12 cellular contexts compared by ENCODE assay signal in the genomic region with DNA sequence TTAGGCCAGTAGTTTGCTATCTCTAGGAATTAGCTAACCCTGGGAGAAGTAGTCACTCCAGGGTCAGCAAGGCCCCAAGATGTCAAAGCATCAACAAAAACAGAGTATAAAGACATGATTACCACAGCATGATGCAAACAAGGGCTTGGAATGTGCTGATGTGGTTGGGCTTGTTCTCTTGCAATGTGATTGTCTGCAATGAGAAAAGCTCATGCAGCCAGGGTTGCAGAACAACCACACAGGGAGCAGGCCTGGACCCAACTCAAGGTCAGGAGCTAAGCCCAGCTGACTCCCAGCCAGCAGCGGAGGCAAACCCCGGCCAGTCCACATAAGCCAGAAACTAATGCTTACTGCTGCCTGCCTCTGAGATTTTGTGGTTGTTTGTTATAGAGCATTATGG.
DNase-seq lines count a peak whose midpoint lies in the region; ATAC-seq, FAIRE-seq and TF ChIP-seq lines count a peak whose summit lies in the region.
"Had no signal": no experiment of that assay in that cellular context is flagged by ENCODE, and none has a peak within 500 bp of the region (broad histone marks: within the 10 kb centered on the region; RNA-seq: fewer than 3 reads in every experiment).

No MANE protein-coding gene starts in this region.

- no peak for TF ChIP-seq POLR2A in H54 (IDR thresholded peaks at IDR 0.05; ENCODE audit: low read depth, low read length)

- CTCF ChIA-PET in HEK293T (lab: Yijun Ruan, JAX): interaction anchor here (0.6 kb wide), 1 partner anchor 1136 kb away, joined by 3 read pairs; no protein-coding TSS in a partner anchor

- POLR2A ChIA-PET in HEK293T (lab: Yijun Ruan, JAX): no interaction called here

- intact Hi-C loops in left ventricle myocardium superior (cut with micrococcal nuclease): no loop called here

- DNase-seq in Ammon's horn (ENCODE audit: low spot score): peak; percentile 63
- peak; percentile 86 for DNase-seq in astrocyte of the spinal cord (ENCODE audit: low read depth, low spot score)
- DNase-seq in left ventricle myocardium superior: peak; percentile 70
- no peak for DNase-seq in omental fat pad (ENCODE audit: low spot score)
- DNase-seq in HEK293T (ENCODE audit: extremely low spot score): no peak
- DNase-seq in NCI-H1417 treated with DMSO at 0.1 percent for 48 hours (lab: John Stamatoyannopoulos, UW): no peak
- no peak for DNase-seq in H54 (ENCODE audit: insufficient read length, low spot score)
- DNase-seq: activated CD8-positive, alpha-beta T cell treated with anti-CD3 and anti-CD28 coated beads for 36 hours; KBM-7; NCI-H2227 treated with DMSO at 0.1 percent for 48 hours had no signal

- no peak overlapping the region for H3K4me3 ChIP-seq in astrocyte of the spinal cord (ENCODE audit: low read depth, low read length)
- H3K4me3 ChIP-seq: BLaER1 treated with 17β-estradiol and CSF1 and Interleukin-3, amounts not matched to agents 10 nM and 100 nM had no signal

- in situ Hi-C loops in astrocyte of the spinal cord (cut with HindIII; ENCODE audit: low sequenced_read_pairs): no loop called here

- ATAC-seq in left ventricle myocardium superior: peak; percentile 95
- ATAC-seq in omental fat pad (ENCODE audit: low FRiP score): peak; percentile 37
- no peak for ATAC-seq in HG03457 (IDR thresholded peaks at IDR 0.05; ENCODE audit: unreplicated experiment)
- ATAC-seq: activated CD8-positive, alpha-beta T cell treated with anti-CD3 and anti-CD28 coated beads for 36 hours had no signal

- no peak for TF ChIP-seq CTCF in astrocyte of the spinal cord (IDR thresholded peaks at IDR 0.05; ENCODE audit: low read depth, low read length)
- TF ChIP-seq CTCF in omental fat pad (IDR thresholded peaks at IDR 0.05): no peak

- no peak for FAIRE-seq in H54 (lab: Jason Lieb, UNC)

TF ChIP-seq in HEK293T, 16 proteins besides CTCF, POLR2A, EP300 and RAD21:
- TF ChIP-seq SP1 (IDR thresholded peaks at IDR 0.05) (no peak), ELF4 (IDR thresholded peaks at IDR 0.05) (no peak), NFRKB (IDR thresholded peaks at IDR 0.05) (no peak), BHLHE40 (IDR thresholded peaks at IDR 0.05; ENCODE audit: borderline replicate concordance) (no peak), L3MBTL2 (conservative IDR thresholded peaks at IDR 0.05) (no peak), FOXM1 (IDR thresholded peaks at IDR 0.05; ENCODE audit: borderline replicate concordance) (no peak), HDGF (IDR thresholded peaks at IDR 0.05; ENCODE audit: borderline replicate concordance) (no peak), TARDBP (IDR thresholded peaks at IDR 0.05) (no peak), SUZ12 (IDR thresholded peaks at IDR 0.05) (no peak), LEF1 (IDR thresholded peaks at IDR 0.05; ENCODE audit: borderline replicate concordance) (no peak), PKNOX1 (IDR thresholded peaks at IDR 0.05) (no peak), CTBP1 (IDR thresholded peaks at IDR 0.05; ENCODE audit: borderline replicate concordance) (no peak), ARNT (IDR thresholded peaks at IDR 0.05) (no peak), FOXK2 (IDR thresholded peaks at IDR 0.05) (no peak)

Comparison
In these comparisons a context has a peak if more than half of its experiments do, and no peak if none do; other contexts are left out.
1. DNase-seq: peak in Ammon's horn (single experiment), astrocyte of the spinal cord (single experiment) and left ventricle myocardium superior (single experiment); none in omental fat pad (single experiment), HEK293T (single experiment), NCI-H1417 treated with DMSO at 0.1 percent for 48 hours (single experiment) and H54 (single experiment).